Comparison of ENCODE assay signal across 24 cellular contexts in genomic region chr10:113442340-113442739, GRCh38.
"Had no signal": no experiment of that assay in that cellular context is flagged by ENCODE, and none has a peak within 500 bp of the region (broad histone marks: within the 10 kb centered on the region; RNA-seq: fewer than 3 reads in every experiment).

No MANE protein-coding gene starts in this region.

- H3K36me3 ChIP-seq: heart left ventricle, sigmoid colon, stomach, suprapubic skin, tibial nerve, uterus had no signal

- H3K9me3 Mint-ChIP-seq: activated CD4-positive, alpha-beta memory T cell treated with anti-CD3 and anti-CD28 coated beads, Interleukin-2, amount 10 ng/mL, durations not matched to agents 7 days and 5 days; activated naive CD4-positive, alpha-beta T cell treated with anti-CD3 and anti-CD28 coated beads for 36 hours; activated naive CD8-positive, alpha-beta T cell treated with anti-CD3 and anti-CD28 coated beads, Interleukin-2, amount 10 ng/mL, durations not matched to agents 7 days and 5 days; activated T-cell treated with anti-CD3 and anti-CD28 coated beads, Interleukin-2, amount 50 U/mL, for 72 hours; memory B cell; naive B cell; neural crest cell; stimulated activated memory B cell treated with anti-CD40 and anti-IgM and Interleukin-4, amounts not matched to agents 10 μg/mL and 1 μg/mL and 100 μg/mL, for 72 hours had no signal

- H3K27me3 ChIP-seq: sigmoid colon, stomach, tibial nerve, uterus had no signal

- ATAC-seq: activated T-cell treated with anti-CD3 and anti-CD28 coated beads, Interleukin-2, amount 50 U/mL, for 72 hours; heart left ventricle; left ventricle myocardium superior; stimulated activated memory B cell treated with anti-CD40 and anti-IgM and Interleukin-4, amounts not matched to agents 10 μg/mL and 1 μg/mL and 100 μg/mL, for 72 hours had no signal

- H3K4me1 ChIP-seq: sigmoid colon, suprapubic skin, tibial nerve, uterus had no signal

- H3K36me3 Mint-ChIP-seq: activated naive CD8-positive, alpha-beta T cell treated with anti-CD3 and anti-CD28 coated beads, Interleukin-2, amount 10 ng/mL, durations not matched to agents 7 days and 5 days; memory B cell; naive B cell; stimulated activated memory B cell treated with anti-CD40 and anti-IgM and Interleukin-4, amounts not matched to agents 10 μg/mL and 1 μg/mL and 100 μg/mL, for 72 hours had no signal

- H3K27ac ChIP-seq: heart left ventricle, sigmoid colon, stomach, suprapubic skin, tibial nerve, uterus had no signal

- H3K4me2 ChIP-seq: smooth muscle cell had no signal

- H3K9me3 ChIP-seq: heart left ventricle, sigmoid colon, stomach, suprapubic skin, tibial nerve, uterus had no signal

- H3K4me1 Mint-ChIP-seq: activated CD4-positive, alpha-beta memory T cell treated with anti-CD3 and anti-CD28 coated beads, Interleukin-2, amount 10 ng/mL, durations not matched to agents 7 days and 5 days; activated naive CD8-positive, alpha-beta T cell treated with anti-CD3 and anti-CD28 coated beads, Interleukin-2, amount 10 ng/mL, durations not matched to agents 7 days and 5 days; memory B cell; naive B cell; stimulated activated memory B cell treated with anti-CD40 and anti-IgM and Interleukin-4, amounts not matched to agents 10 μg/mL and 1 μg/mL and 100 μg/mL, for 72 hours had no signal

- H3K4me3 Mint-ChIP-seq: activated CD4-positive, alpha-beta memory T cell treated with anti-CD3 and anti-CD28 coated beads, Interleukin-2, amount 10 ng/mL, durations not matched to agents 7 days and 5 days; activated naive CD4-positive, alpha-beta T cell treated with anti-CD3 and anti-CD28 coated beads for 36 hours; activated naive CD8-positive, alpha-beta T cell treated with anti-CD3 and anti-CD28 coated beads, Interleukin-2, amount 10 ng/mL, durations not matched to agents 7 days and 5 days; activated T-cell treated with anti-CD3 and anti-CD28 coated beads, Interleukin-2, amount 50 U/mL, for 72 hours; memory B cell; naive B cell; neural crest cell; stimulated activated memory B cell treated with anti-CD40 and anti-IgM and Interleukin-4, amounts not matched to agents 10 μg/mL and 1 μg/mL and 100 μg/mL, for 72 hours had no signal

- DNase-seq: activated CD4-positive, alpha-beta memory T cell treated with anti-CD3 and anti-CD28 coated beads, Interleukin-2, amount 10 ng/mL, durations not matched to agents 7 days and 5 days; activated CD4-positive, alpha-beta T cell treated with anti-CD3 and anti-CD28 coated beads for 4 hours; activated CD4-positive, CD25-positive, alpha-beta regulatory T cell; activated effector memory CD4-positive, alpha-beta T cell treated with Interleukin-2 at 50 U/mL for 16 hours; activated naive CD4-positive, alpha-beta T cell treated with anti-CD3 and anti-CD28 coated beads for 36 hours; activated naive CD8-positive, alpha-beta T cell treated with anti-CD3 and anti-CD28 coated beads, Interleukin-2, amount 10 ng/mL, durations not matched to agents 7 days and 5 days; activated T-cell treated with anti-CD3 and anti-CD28 coated beads, Interleukin-2, amount 50 U/mL, for 72 hours; amniotic stem cell; effector CD4-positive, alpha-beta T cell; heart left ventricle; left ventricle myocardium superior; naive B cell; retina; sigmoid colon; stimulated activated CD4-positive, alpha-beta T cell treated with anti-CD3 and anti-CD28 coated beads, Interleukin-15, amount 100 ng/mL, for 24 hours; stomach; uterus had no signal

- H3K27ac Mint-ChIP-seq: activated CD4-positive, alpha-beta memory T cell treated with anti-CD3 and anti-CD28 coated beads, Interleukin-2, amount 10 ng/mL, durations not matched to agents 7 days and 5 days; activated naive CD4-positive, alpha-beta T cell treated with anti-CD3 and anti-CD28 coated beads for 36 hours; activated naive CD8-positive, alpha-beta T cell treated with anti-CD3 and anti-CD28 coated beads, Interleukin-2, amount 10 ng/mL, durations not matched to agents 7 days and 5 days; activated T-cell treated with anti-CD3 and anti-CD28 coated beads, Interleukin-2, amount 50 U/mL, for 72 hours; memory B cell; naive B cell; progenitor cell of endocrine pancreas; stimulated activated memory B cell treated with anti-CD40 and anti-IgM and Interleukin-4, amounts not matched to agents 10 μg/mL and 1 μg/mL and 100 μg/mL, for 72 hours had no signal

- H3K4me3 ChIP-seq: heart left ventricle, sigmoid colon, smooth muscle cell, stomach, suprapubic skin, tibial nerve, uterus had no signal
